In the genomic region with DNA sequence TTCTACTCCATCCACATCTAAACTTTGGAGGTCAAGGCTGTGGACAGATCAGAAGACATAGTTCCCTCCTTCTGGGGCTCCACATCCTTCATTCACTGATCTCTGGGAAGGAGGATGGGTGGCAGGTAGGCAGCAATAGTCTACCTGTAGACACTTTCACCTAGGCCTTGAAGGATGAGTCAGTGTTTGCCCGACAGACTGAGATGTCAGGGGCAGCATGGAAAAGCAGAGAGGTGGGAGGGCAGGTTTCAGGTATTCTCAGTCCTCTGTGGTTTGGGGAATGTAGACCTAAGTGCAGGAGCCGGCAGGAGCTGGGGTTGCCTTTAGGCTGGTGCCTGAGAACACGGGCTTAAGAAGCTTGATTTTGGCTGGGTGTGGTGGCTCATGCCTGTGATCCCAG, we compare ENCODE assay signal across 1 cellular context.
TF ChIP-seq lines count a peak whose summit lies in the region.

No MANE protein-coding gene starts in this region.

TF ChIP-seq in GM23338, 12 proteins besides CTCF, POLR2A, EP300 and RAD21 (continued from another document):
- TF ChIP-seq, protein P1, sequence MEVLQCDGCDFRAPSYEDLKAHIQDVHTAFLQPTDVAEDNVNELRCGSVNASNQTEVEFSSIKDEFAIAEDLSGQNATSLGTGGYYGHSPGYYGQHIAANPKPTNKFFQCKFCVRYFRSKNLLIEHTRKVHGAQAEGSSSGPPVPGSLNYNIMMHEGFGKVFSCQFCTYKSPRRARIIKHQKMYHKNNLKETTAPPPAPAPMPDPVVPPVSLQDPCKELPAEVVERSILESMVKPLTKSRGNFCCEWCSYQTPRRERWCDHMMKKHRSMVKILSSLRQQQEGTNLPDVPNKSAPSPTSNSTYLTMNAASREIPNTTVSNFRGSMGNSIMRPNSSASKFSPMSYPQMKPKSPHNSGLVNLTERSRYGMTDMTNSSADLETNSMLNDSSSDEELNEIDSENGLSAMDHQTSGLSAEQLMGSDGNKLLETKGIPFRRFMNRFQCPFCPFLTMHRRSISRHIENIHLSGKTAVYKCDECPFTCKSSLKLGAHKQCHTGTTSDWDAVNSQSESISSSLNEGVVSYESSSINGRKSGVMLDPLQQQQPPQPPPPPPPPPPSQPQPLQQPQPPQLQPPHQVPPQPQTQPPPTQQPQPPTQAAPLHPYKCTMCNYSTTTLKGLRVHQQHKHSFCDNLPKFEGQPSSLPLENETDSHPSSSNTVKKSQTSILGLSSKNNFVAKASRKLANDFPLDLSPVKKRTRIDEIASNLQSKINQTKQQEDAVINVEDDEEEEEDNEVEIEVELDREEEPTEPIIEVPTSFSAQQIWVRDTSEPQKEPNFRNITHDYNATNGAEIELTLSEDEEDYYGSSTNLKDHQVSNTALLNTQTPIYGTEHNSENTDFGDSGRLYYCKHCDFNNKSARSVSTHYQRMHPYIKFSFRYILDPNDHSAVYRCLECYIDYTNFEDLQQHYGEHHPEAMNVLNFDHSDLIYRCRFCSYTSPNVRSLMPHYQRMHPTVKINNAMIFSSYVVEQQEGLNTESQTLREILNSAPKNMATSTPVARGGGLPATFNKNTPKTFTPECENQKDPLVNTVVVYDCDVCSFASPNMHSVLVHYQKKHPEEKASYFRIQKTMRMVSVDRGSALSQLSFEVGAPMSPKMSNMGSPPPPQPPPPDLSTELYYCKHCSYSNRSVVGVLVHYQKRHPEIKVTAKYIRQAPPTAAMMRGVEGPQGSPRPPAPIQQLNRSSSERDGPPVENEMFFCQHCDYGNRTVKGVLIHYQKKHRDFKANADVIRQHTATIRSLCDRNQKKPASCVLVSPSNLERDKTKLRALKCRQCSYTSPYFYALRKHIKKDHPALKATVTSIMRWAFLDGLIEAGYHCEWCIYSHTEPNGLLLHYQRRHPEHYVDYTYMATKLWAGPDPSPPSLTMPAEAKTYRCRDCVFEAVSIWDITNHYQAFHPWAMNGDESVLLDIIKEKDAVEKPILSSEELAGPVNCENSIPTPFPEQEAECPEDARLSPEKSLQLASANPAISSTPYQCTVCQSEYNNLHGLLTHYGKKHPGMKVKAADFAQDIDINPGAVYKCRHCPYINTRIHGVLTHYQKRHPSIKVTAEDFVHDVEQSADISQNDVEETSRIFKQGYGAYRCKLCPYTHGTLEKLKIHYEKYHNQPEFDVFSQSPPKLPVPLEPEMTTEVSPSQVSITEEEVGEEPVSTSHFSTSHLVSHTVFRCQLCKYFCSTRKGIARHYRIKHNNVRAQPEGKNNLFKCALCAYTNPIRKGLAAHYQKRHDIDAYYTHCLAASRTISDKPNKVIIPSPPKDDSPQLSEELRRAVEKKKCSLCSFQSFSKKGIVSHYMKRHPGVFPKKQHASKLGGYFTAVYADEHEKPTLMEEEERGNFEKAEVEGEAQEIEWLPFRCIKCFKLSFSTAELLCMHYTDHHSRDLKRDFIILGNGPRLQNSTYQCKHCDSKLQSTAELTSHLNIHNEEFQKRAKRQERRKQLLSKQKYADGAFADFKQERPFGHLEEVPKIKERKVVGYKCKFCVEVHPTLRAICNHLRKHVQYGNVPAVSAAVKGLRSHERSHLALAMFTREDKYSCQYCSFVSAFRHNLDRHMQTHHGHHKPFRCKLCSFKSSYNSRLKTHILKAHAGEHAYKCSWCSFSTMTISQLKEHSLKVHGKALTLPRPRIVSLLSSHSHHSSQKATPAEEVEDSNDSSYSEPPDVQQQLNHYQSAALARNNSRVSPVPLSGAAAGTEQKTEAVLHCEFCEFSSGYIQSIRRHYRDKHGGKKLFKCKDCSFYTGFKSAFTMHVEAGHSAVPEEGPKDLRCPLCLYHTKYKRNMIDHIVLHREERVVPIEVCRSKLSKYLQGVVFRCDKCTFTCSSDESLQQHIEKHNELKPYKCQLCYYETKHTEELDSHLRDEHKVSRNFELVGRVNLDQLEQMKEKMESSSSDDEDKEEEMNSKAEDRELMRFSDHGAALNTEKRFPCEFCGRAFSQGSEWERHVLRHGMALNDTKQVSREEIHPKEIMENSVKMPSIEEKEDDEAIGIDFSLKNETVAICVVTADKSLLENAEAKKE (CRISPR knock-in tag; IDR thresholded peaks at IDR 0.05): no peak
- TF ChIP-seq EZH2phosphoT487 (IDR thresholded peaks at IDR 0.05; ENCODE audit: unreplicated experiment) (no peak), JUNB (IDR thresholded peaks at IDR 0.05; ENCODE audit: unreplicated experiment) (no peak), POLR2AphosphoS5 (IDR thresholded peaks at IDR 0.05; ENCODE audit: low read depth) (no peak), CREB1 (CRISPR knock-in tag; IDR thresholded peaks at IDR 0.05; ENCODE audit: low read depth) (no peak), NANOG (IDR thresholded peaks at IDR 0.05; ENCODE audit: borderline replicate concordance) (no peak), ZNF331 (CRISPR knock-in tag; IDR thresholded peaks at IDR 0.05; ENCODE audit: low read depth) (no peak)
- TF ChIP-seq, protein P2, sequence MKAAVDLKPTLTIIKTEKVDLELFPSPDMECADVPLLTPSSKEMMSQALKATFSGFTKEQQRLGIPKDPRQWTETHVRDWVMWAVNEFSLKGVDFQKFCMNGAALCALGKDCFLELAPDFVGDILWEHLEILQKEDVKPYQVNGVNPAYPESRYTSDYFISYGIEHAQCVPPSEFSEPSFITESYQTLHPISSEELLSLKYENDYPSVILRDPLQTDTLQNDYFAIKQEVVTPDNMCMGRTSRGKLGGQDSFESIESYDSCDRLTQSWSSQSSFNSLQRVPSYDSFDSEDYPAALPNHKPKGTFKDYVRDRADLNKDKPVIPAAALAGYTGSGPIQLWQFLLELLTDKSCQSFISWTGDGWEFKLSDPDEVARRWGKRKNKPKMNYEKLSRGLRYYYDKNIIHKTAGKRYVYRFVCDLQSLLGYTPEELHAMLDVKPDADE (IDR thresholded peaks at IDR 0.05): no peak
- TF ChIP-seq, protein P3, sequence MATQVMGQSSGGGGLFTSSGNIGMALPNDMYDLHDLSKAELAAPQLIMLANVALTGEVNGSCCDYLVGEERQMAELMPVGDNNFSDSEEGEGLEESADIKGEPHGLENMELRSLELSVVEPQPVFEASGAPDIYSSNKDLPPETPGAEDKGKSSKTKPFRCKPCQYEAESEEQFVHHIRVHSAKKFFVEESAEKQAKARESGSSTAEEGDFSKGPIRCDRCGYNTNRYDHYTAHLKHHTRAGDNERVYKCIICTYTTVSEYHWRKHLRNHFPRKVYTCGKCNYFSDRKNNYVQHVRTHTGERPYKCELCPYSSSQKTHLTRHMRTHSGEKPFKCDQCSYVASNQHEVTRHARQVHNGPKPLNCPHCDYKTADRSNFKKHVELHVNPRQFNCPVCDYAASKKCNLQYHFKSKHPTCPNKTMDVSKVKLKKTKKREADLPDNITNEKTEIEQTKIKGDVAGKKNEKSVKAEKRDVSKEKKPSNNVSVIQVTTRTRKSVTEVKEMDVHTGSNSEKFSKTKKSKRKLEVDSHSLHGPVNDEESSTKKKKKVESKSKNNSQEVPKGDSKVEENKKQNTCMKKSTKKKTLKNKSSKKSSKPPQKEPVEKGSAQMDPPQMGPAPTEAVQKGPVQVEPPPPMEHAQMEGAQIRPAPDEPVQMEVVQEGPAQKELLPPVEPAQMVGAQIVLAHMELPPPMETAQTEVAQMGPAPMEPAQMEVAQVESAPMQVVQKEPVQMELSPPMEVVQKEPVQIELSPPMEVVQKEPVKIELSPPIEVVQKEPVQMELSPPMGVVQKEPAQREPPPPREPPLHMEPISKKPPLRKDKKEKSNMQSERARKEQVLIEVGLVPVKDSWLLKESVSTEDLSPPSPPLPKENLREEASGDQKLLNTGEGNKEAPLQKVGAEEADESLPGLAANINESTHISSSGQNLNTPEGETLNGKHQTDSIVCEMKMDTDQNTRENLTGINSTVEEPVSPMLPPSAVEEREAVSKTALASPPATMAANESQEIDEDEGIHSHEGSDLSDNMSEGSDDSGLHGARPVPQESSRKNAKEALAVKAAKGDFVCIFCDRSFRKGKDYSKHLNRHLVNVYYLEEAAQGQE (IDR thresholded peaks at IDR 0.05; ENCODE audit: unreplicated experiment): no peak
TF ChIP-seq in GM23338: peak in this region for 0.
